ENCODE assay signal across 9 cellular contexts in the genomic region with DNA sequence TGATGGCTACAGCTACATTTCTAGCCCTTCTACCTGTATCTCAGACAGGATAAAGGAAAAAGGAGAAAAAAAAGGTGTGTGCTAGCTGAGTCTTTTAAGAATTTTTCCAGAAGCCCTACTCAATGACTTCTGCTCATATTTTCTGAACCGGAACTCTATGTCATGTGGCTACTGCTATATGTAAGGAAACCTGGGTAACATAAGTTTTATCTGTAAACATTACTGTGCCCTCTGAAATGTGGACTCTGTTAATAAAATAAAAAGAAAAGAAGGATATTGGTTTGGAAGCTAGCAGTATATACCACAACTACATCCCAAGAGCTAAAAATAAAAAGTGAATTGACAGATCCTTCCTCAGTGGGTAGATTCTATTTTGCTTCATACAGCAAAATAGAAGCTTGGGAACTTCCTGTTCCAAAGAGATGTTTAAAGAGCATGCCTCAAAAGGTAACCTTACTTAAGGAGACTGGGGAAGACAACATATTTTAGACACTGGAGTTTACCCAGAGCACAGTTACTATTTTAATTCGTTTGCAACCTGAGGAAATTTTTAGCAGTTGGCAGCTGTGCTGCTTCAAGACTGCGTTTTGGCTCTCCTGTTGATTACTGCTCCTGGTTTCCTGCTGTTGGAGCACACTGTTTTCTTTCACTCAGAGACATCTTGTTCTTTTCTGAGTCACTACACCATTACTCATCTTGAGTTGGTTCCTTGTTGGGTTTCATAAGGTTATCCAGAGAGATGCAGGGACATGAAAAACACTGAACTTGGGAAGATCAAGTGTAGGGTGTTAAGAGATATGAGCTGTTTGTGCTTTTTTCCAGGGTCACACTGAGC.
DNase-seq lines count a peak whose midpoint lies in the region; ATAC-seq and TF ChIP-seq lines count a peak whose summit lies in the region.
"Had no signal": no experiment of that assay in that cellular context is flagged by ENCODE, and none has a peak within 500 bp of the region (broad histone marks: within the 10 kb centered on the region; RNA-seq: fewer than 3 reads in every experiment).

No MANE protein-coding gene starts in this region.

- no peaks in the 10 kb centered on the region for H3K27me3 ChIP-seq in OCI-LY3 (ENCODE audit: low read depth, low read length)
- no peaks in the 10 kb centered on the region for H3K27me3 ChIP-seq in fibroblast of lung (ENCODE audit: control insufficient read depth, insufficient read depth, low read length)
- H3K27me3 ChIP-seq in gastrocnemius medialis = no peaks in the 10 kb centered on the region
- no peaks in the 10 kb centered on the region for H3K27me3 ChIP-seq in HAP-1 (ENCODE audit: low read depth)

- H3K9ac ChIP-seq in OCI-LY3 (ENCODE audit: low read length) (no peak overlapping the region), fibroblast of lung (ENCODE audit: insufficient read depth, low read length) (no peak overlapping the region)

- TF ChIP-seq POLR2A in gastrocnemius medialis (IDR thresholded peaks at IDR 0.05) = peak in 1 of 2 donors; percentile 43

- H3K4me1 ChIP-seq in OCI-LY3 (ENCODE audit: low read length) (peaks cover 8% of the 10 kb centered on the region), fibroblast of lung (ENCODE audit: control insufficient read depth, extremely low read depth, insufficient read depth, low read length) (peaks cover 5% of the 10 kb centered on the region), gastrocnemius medialis (peaks cover 9 to 13% of the 10 kb centered on the region in 2 donors), HAP-1 (no peaks in the 10 kb centered on the region)

- no peak overlapping the region for H3K4me2 ChIP-seq in OCI-LY3 (ENCODE audit: low read length)
- no peak overlapping the region for H3K4me2 ChIP-seq in fibroblast of lung (ENCODE audit: extremely low read depth, insufficient read depth, low read length)

- H3K9me3 ChIP-seq in OCI-LY3 (ENCODE audit: insufficient read depth, low read length) = no peaks in the 10 kb centered on the region
- H3K9me3 ChIP-seq in fibroblast of lung (ENCODE audit: control insufficient read depth, insufficient read depth, low read depth, low read length) = no peaks in the 10 kb centered on the region
- no peaks in the 10 kb centered on the region for H3K9me3 ChIP-seq in gastrocnemius medialis
- no peaks in the 10 kb centered on the region for H3K9me3 ChIP-seq in HAP-1

- intact Hi-C loops in gastrocnemius medialis (cut with DNase I; ENCODE audit: low total_unique reads) = loop anchor here (2.0 kb wide), 1 partner anchor 279 kb away; no protein-coding TSS in a partner anchor

- TF ChIP-seq CTCF in OCI-LY3 (IDR thresholded peaks at IDR 0.05; ENCODE audit: low read depth, low read length) = no peak
- no peak for TF ChIP-seq CTCF in fibroblast of lung (conservative IDR thresholded peaks at IDR 0.05 in 1 of 2, IDR thresholded peaks at IDR 0.05 in 1 of 2; ENCODE audit: low read depth in 1 of 2, low read length in 2 of 2)
- TF ChIP-seq CTCF in gastrocnemius medialis (IDR thresholded peaks at IDR 0.05 in 4 of 5, conservative IDR thresholded peaks at IDR 0.05 in 1 of 5) = no peak

- H3K27ac ChIP-seq in OCI-LY3 (ENCODE audit: low read length) = no peak overlapping the region
- no peak overlapping the region for H3K27ac ChIP-seq in fibroblast of lung (ENCODE audit: insufficient read depth, low read length)
- H3K27ac ChIP-seq in gastrocnemius medialis = peak overlapping the region; percentile 73 to 88 (median 86)

- in situ Hi-C loops in gastrocnemius medialis (cut with MboI; ENCODE audit: low sequenced_read_pairs in 4 of 4) = no loop called here
- in situ Hi-C loops in HAP-1 (cut with MboI; ENCODE audit: low sequenced_read_pairs) = no loop called here

- DNase-seq in GM03348 (ENCODE audit: low spot score) = peak; percentile 28
- peak; percentile 78 to 81 for DNase-seq in fibroblast of lung (ENCODE audit: low read depth in 2 of 2)
- DNase-seq in gastrocnemius medialis = peak; percentile 62 to 65
- DNase-seq in HAP-1 (ENCODE audit: low spot score in 2 of 2) = no peak
- DNase-seq: nephron progenitor cell had no signal

- H3K36me3 ChIP-seq in OCI-LY3 (replicated peaks; ENCODE audit: low read depth, low read length) (no peaks in the 10 kb centered on the region), fibroblast of lung (ENCODE audit: control insufficient read depth, insufficient read depth, low read length) (no peaks in the 10 kb centered on the region), gastrocnemius medialis (no peaks in the 10 kb centered on the region), HAP-1 (replicated peaks) (no peaks in the 10 kb centered on the region)

- H3K4me3 ChIP-seq in OCI-LY3 (ENCODE audit: low read length) (no peak overlapping the region), fibroblast of lung (replicated peaks in 1 of 4; ENCODE audit: control extremely low read depth in 1 of 4, insufficient read depth in 1 of 4, low read depth in 3 of 4, low read length in 4 of 4) (no peak overlapping the region), gastrocnemius medialis (no peak overlapping the region), HAP-1 (no peak overlapping the region)

- H2AFZ ChIP-seq in OCI-LY3 (ENCODE audit: low read depth, low read length) = peak overlapping the region; percentile 27; the same call in 1 of the 2 replicates
- H2AFZ ChIP-seq in fibroblast of lung (ENCODE audit: low read length) = peak overlapping the region; percentile 50

- H4K20me1 ChIP-seq in OCI-LY3 (ENCODE audit: insufficient read depth, low read length) = no peaks in the 10 kb centered on the region
- H4K20me1 ChIP-seq in fibroblast of lung (ENCODE audit: control insufficient read depth, extremely low read depth, insufficient read depth, low read length) = no peaks in the 10 kb centered on the region

- ATAC-seq in gastrocnemius medialis = peak; percentile 94 to 96
- no peak for ATAC-seq in HG03025 (IDR thresholded peaks at IDR 0.05; ENCODE audit: low FRiP score, unreplicated experiment)
- ATAC-seq in HG03280 (IDR thresholded peaks at IDR 0.05; ENCODE audit: unreplicated experiment) = no peak
- ATAC-seq in HG03469 (IDR thresholded peaks at IDR 0.05; ENCODE audit: unreplicated experiment) = no peak

- H3K79me2 ChIP-seq in OCI-LY3 (ENCODE audit: low read length) (no peaks in the 10 kb centered on the region), fibroblast of lung (ENCODE audit: control insufficient read depth, insufficient read depth, low read length) (no peaks in the 10 kb centered on the region)

Comparison
In these comparisons a context has a peak if more than half of its experiments do, and no peak if none do; other contexts are left out.
1. DNase-seq: peak in GM03348 (single experiment), fibroblast of lung (2 of 2) and gastrocnemius medialis (2 of 2); none in HAP-1 (0 of 2).
2. H3K27ac ChIP-seq: peak in gastrocnemius medialis (4 of 4); none in OCI-LY3 (single experiment) and fibroblast of lung (single experiment).
3. ATAC-seq: peak in gastrocnemius medialis (2 of 2); none in HG03025 (single experiment), HG03280 (single experiment) and HG03469 (single experiment).